12 cellular contexts compared by ENCODE assay signal in the genomic region with DNA sequence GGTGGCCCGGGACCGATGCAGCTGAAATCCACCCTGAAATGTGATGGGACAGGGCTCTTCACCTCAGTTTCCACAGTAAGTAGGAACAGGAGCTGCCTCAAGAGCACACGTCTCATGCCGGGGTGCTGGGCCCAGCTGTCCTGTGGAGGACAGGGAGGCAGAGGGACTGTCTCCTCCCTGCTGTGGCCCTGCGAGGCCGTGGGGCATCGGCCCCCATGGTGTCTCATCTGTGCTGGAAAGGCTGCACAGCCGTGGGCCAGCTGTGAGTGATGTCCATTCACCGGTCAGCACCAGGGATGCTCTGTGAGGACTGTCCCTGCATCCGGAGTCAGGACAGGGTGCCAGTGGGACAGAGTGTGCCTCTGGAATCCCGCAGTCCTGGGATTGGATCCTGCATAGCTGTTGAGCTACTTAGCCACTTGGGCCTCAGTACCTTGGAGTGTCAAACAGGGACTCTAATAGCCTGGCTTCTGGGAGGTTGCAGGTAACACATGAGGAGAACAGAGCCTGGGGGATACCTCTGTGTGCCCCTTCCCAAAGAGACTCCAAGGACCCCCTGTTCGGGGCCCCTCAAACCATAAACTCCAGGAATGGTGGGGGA. TPM values are rescaled to one million over a fixed set of nuclear protein-coding genes. Genes with fewer than 3 reads are reported as not detected.
DNase-seq lines count a peak whose midpoint lies in the region; ATAC-seq and TF ChIP-seq lines count a peak whose summit lies in the region.
"Had no signal": no experiment of that assay in that cellular context is flagged by ENCODE, and none has a peak within 500 bp of the region (broad histone marks: within the 10 kb centered on the region; RNA-seq: fewer than 3 reads in every experiment).

No MANE protein-coding gene starts in this region.

- H3K27me3 ChIP-seq in Panc1 (ENCODE audit: control insufficient read depth, insufficient read depth, low read length), result no peaks in the 10 kb centered on the region

- POLR2A ChIA-PET in Panc1 (lab: Charles Lee), result no interaction called here

- H3K36me3 Mint-ChIP-seq in activated T-cell treated with anti-CD3 and anti-CD28 coated beads, Interleukin-2, amount 50 U/mL, for 72 hours (ENCODE audit: insufficient read depth in 2 of 2), result no peaks in the 10 kb centered on the region
- H3K36me3 Mint-ChIP-seq in osteocyte (ENCODE audit: unreplicated experiment), result no peaks in the 10 kb centered on the region
- H3K36me3 Mint-ChIP-seq: CD8-positive, alpha-beta memory T cell had no signal

- ATAC-seq in activated T-cell treated with anti-CD3 and anti-CD28 coated beads, Interleukin-2, amount 50 U/mL, for 72 hours (replicated peaks in 1 of 2), result peak; percentile 20 to 27
- ATAC-seq in Panc1, result peak; percentile 54
- peak; percentile 12 for ATAC-seq in left colon
- ATAC-seq in omental fat pad (ENCODE audit: low FRiP score), result no peak

- CTCF ChIA-PET in Panc1 (lab: Charles Lee), result interaction anchor here (0.6 to 1.4 kb wide), 4 partner anchors 11 to 122 kb away, joined by 3 to 15 read pairs (median 6); no protein-coding TSS in a partner anchor

- H3K9me3 ChIP-seq in Panc1 (ENCODE audit: control insufficient read depth, insufficient read depth, low read depth, low read length), result no peaks in the 10 kb centered on the region

- H3K4me3 ChIP-seq in Panc1 (ENCODE audit: low read depth in 2 of 2, low read length in 2 of 2), result no peak overlapping the region

- no peak overlapping the region for H3K27ac ChIP-seq in Panc1 (ENCODE audit: low read length)
- H3K27ac ChIP-seq: WERI-Rb-1 had no signal

- H3K4me3 Mint-ChIP-seq in activated T-cell treated with anti-CD3 and anti-CD28 coated beads, Interleukin-2, amount 50 U/mL, for 72 hours, result no peak overlapping the region
- H3K4me3 Mint-ChIP-seq in osteocyte (ENCODE audit: unreplicated experiment), result no peak overlapping the region
- H3K4me3 Mint-ChIP-seq: CD8-positive, alpha-beta memory T cell had no signal

- H3K27ac Mint-ChIP-seq in activated T-cell treated with anti-CD3 and anti-CD28 coated beads, Interleukin-2, amount 50 U/mL, for 72 hours, result no peak overlapping the region
- H3K27ac Mint-ChIP-seq in osteocyte (ENCODE audit: unreplicated experiment), result no peak overlapping the region
- H3K27ac Mint-ChIP-seq: CD8-positive, alpha-beta memory T cell had no signal

- no peaks in the 10 kb centered on the region for H3K4me1 ChIP-seq in Panc1 (ENCODE audit: control insufficient read depth, insufficient read depth, low read length)

- BruUV-seq in Panc1 (replicated peaks; lab: Mats Ljungman, UMichigan), result no TSS peak

- intact Hi-C loops in Panc1 (cut with micrococcal nuclease; ENCODE audit: unreplicated experiment) (loop anchor here (1.0 to 5.0 kb wide), 2 partner anchors 103 to 459 kb away; a partner anchor contains a TSS), left colon (cut with DNase I, micrococcal nuclease) (loop anchor here (5.0 to 10.0 kb wide), 3 partner anchors 99 to 467 kb away; no protein-coding TSS in a partner anchor)

- in situ Hi-C loops in Panc1 (cut with HindIII; ENCODE audit: low pct_unique_long_range_greater_than_20kb, low sequenced_read_pairs), result no loop called here

- H3K9me3 Mint-ChIP-seq in activated T-cell treated with anti-CD3 and anti-CD28 coated beads, Interleukin-2, amount 50 U/mL, for 72 hours, result peaks cover 2% of the 10 kb centered on the region in 2 donors
- no peaks in the 10 kb centered on the region for H3K9me3 Mint-ChIP-seq in osteocyte (ENCODE audit: unreplicated experiment)
- H3K9me3 Mint-ChIP-seq: CD8-positive, alpha-beta memory T cell had no signal

- no peaks in the 10 kb centered on the region for H3K4me1 Mint-ChIP-seq in activated T-cell treated with anti-CD3 and anti-CD28 coated beads, Interleukin-2, amount 50 U/mL, for 72 hours (ENCODE audit: low read depth)
- no peaks in the 10 kb centered on the region for H3K4me1 Mint-ChIP-seq in osteocyte (ENCODE audit: unreplicated experiment)
- H3K4me1 Mint-ChIP-seq: CD8-positive, alpha-beta memory T cell had no signal

- no peaks in the 10 kb centered on the region for H3K27me3 Mint-ChIP-seq in activated T-cell treated with anti-CD3 and anti-CD28 coated beads, Interleukin-2, amount 50 U/mL, for 72 hours (ENCODE audit: low read depth)
- H3K27me3 Mint-ChIP-seq in osteocyte (ENCODE audit: unreplicated experiment), result peaks cover 3% of the 10 kb centered on the region
- H3K27me3 Mint-ChIP-seq: CD8-positive, alpha-beta memory T cell had no signal

- TF ChIP-seq CTCF in Panc1 (IDR thresholded peaks at IDR 0.05), result 0 out of 2 replicates have a peak, but pooled peaks have one; percentile 72
- no peak for TF ChIP-seq CTCF in omental fat pad (IDR thresholded peaks at IDR 0.05)
- no peak for TF ChIP-seq CTCF in osteocyte (IDR thresholded peaks at IDR 0.05)

- no peaks in the 10 kb centered on the region for H3K36me3 ChIP-seq in Panc1 (ENCODE audit: control insufficient read depth, insufficient read depth, low read length)
- H3K36me3 ChIP-seq: WERI-Rb-1 had no signal

- no peak for DNase-seq in activated T-cell treated with anti-CD3 and anti-CD28 coated beads, Interleukin-2, amount 50 U/mL, for 72 hours
- no peak for DNase-seq in activated T-cell treated with anti-CD3 and anti-CD28 coated beads, Interleukin-2, amount 50 U/mL, for 48 hours
- DNase-seq in Panc1 (ENCODE audit: low read depth, low spot score), result no peak
- DNase-seq in left colon, result no peak
- DNase-seq in omental fat pad (ENCODE audit: low spot score), result no peak
- no peak for DNase-seq in osteocyte (ENCODE audit: extremely low spot score, unreplicated experiment)
- DNase-seq: NCI-H2081 treated with DMSO at 0.1 percent for 48 hours had no signal

RNA-seq across cellular contexts. Expression of a gene that starts 16.5 kb away (rescaled TPM):
- total RNA-seq in activated T-cell treated with anti-CD3 and anti-CD28 coated beads, Interleukin-2, amount 50 U/mL, for 72 hours, result under 1 TPM in 1 of 2 donors, not detected in 1; 0.07 TPM
- total RNA-seq in Panc1 (2021; ENCODE audit: unreplicated experiment), result 0.08 TPM
- polyA plus RNA-seq in Panc1 (2012; ENCODE audit: insufficient read length), result 0.06 TPM
- total RNA-seq in left colon, result 1 to 10 TPM; 2.0 to 3.8 TPM
- total RNA-seq in omental fat pad, result under 1 TPM in 1 of 4 donors, not detected in 3; 0.63 TPM
- total RNA-seq in osteocyte, result not detected in 2 replicates
- total RNA-seq: CD8-positive, alpha-beta memory T cell; chondrocyte; myocyte; temporal lobe had no signal
- polyA plus RNA-seq: CD8-positive, alpha-beta memory T cell had no signal

RNA-seq across cellular contexts. Expression of a gene that starts 17.0 kb away (rescaled TPM):
- 10 to 100 TPM; 11.4 TPM for total RNA-seq in activated T-cell treated with anti-CD3 and anti-CD28 coated beads, Interleukin-2, amount 50 U/mL, for 72 hours
- total RNA-seq in Panc1 (2021; ENCODE audit: unreplicated experiment), result 1.0 TPM
- 1.2 TPM for polyA plus RNA-seq in Panc1 (2012; ENCODE audit: insufficient read length)
- 10 to 100 TPM; 42.8 to 56.8 TPM for total RNA-seq in left colon
- total RNA-seq in omental fat pad, result 1 to 10 TPM; 4.5 to 5.9 (median 5.2) TPM
- 0.16 TPM in 1 of 2 replicates, not detected in the other for total RNA-seq in osteocyte
- total RNA-seq: chondrocyte had no signal

RNA-seq across cellular contexts. Expression of a gene that starts 27.3 kb away (rescaled TPM):
- 10 to 100 TPM; 50.6 to 52.2 TPM for total RNA-seq in activated T-cell treated with anti-CD3 and anti-CD28 coated beads, Interleukin-2, amount 50 U/mL, for 72 hours
- 132 TPM for total RNA-seq in Panc1 (2021; ENCODE audit: unreplicated experiment)
- polyA plus RNA-seq in Panc1 (2012; ENCODE audit: insufficient read length), result 164 TPM
- 10 to 100 TPM; 39.9 to 40.4 TPM for total RNA-seq in left colon
- 10 to 100 TPM; 29.9 to 59.7 (median 33.5) TPM for total RNA-seq in omental fat pad
- total RNA-seq in osteocyte, result 50.6 and 54.5 TPM in 2 replicates

RNA-seq across cellular contexts. Expression of a gene that starts 50.7 kb away (rescaled TPM):
- total RNA-seq in activated T-cell treated with anti-CD3 and anti-CD28 coated beads, Interleukin-2, amount 50 U/mL, for 72 hours, result 100 to 1,000 TPM; 116 to 122 TPM
- 416 TPM for total RNA-seq in Panc1 (2021; ENCODE audit: unreplicated experiment)
- polyA plus RNA-seq in Panc1 (2012; ENCODE audit: insufficient read length), result 720 TPM
- 100 to 1,000 TPM; 111 to 217 TPM for total RNA-seq in left colon
- 100 to 1,000 TPM; 540 to 765 (median 577) TPM for total RNA-seq in omental fat pad
- total RNA-seq in osteocyte, result 652 and 682 TPM in 2 replicates
